Comparison of ENCODE assay signal across 8 cellular contexts in the genomic region with DNA sequence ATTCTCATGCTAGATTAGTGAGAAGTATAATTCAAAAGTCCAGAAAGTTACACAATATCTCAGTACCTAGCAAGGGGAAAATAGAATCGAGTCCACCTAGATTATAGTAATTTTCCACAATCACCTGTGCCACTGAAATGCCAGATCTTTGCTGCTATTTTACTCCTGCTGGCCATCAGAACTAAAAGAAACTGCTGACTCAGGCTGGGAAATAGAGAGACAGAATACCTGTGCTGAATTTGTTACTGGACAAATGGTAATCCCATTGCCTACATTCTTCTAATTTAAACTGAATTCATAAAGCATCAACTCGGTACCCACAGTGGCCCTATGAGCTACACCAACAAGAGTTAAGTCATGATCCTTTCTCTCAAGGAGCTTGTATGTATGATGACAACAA. TPM values are rescaled to one million over a fixed set of nuclear protein-coding genes. Genes with fewer than 3 reads are reported as not detected.
"Had no signal": no experiment of that assay in that cellular context is flagged by ENCODE, and none has a peak within 500 bp of the region (broad histone marks: within the 10 kb centered on the region; RNA-seq: fewer than 3 reads in every experiment).

No MANE protein-coding gene starts in this region.

- H3K36me3 ChIP-seq: HAP-1 had no signal

- H3K27ac ChIP-seq: HL-60 had no signal

- H3K4me3 ChIP-seq: GM23338, HAP-1 had no signal

- ATAC-seq: GM23338, HCT116 had no signal

- H2AFZ ChIP-seq: GM23338 had no signal

- H3K4me1 ChIP-seq: HAP-1 had no signal

- DNase-seq: H7, HFFc6, KG1 had no signal

- H3K9me3 ChIP-seq: HAP-1 had no signal

- H3K4me2 ChIP-seq: GM23338 had no signal

RNA-seq across cellular contexts. Expression of a gene that starts 55.0 kb away (rescaled TPM):
- polyA plus RNA-seq: IgD-negative memory B cell had no signal
